26 cellular contexts compared by ENCODE assay signal in the genomic region with DNA sequence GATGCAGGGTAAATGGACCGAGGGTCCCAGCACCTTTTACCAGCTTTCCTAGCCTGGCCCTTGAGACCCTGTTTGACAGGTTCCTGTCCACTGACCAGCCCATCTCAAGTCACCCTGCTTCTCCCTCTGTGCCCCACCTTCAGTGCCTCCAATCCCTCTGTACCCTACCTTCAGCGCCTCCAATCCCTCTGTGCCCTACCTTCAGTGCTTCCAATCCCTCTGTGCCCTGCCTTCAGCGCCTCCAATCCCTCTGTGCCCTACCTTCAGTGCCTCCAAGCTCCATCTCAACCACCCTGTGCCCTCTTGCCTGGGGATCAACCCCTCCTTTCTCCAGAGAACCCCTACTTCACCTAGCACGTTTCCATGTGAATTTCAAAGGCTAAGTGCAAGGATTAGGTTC.
"Had no signal": no experiment of that assay in that cellular context is flagged by ENCODE, and none has a peak within 500 bp of the region (broad histone marks: within the 10 kb centered on the region; RNA-seq: fewer than 3 reads in every experiment).

No MANE protein-coding gene starts in this region.

- H3K36me3 ChIP-seq: breast epithelium, esophagus squamous epithelium, left lung, lower lobe of right lung, neural progenitor cell, right atrium auricular region had no signal

- H3K27ac ChIP-seq: breast epithelium, epithelial cell of prostate, esophagus squamous epithelium, left lung, lower lobe of right lung, neural progenitor cell, right atrium auricular region had no signal

- H3K9me3 ChIP-seq: breast epithelium, esophagus squamous epithelium, lower lobe of right lung, right atrium auricular region had no signal

- FAIRE-seq: colon, endometrium, frontal cortex had no signal

- H3K27ac Mint-ChIP-seq: activated CD4-positive, alpha-beta memory T cell treated with anti-CD3 and anti-CD28 coated beads, Interleukin-2, amount 10 ng/mL, durations not matched to agents 7 days and 5 days; activated CD4-positive, alpha-beta T cell treated with anti-CD3 and anti-CD28 coated beads, Interleukin-2, amount 10 ng/mL, durations not matched to agents 7 days and 5 days; activated CD8-positive, alpha-beta memory T cell treated with anti-CD3 and anti-CD28 coated beads, Interleukin-2, amount 10 ng/mL, durations not matched to agents 7 days and 5 days; mesothelial cell of epicardium; type B pancreatic cell; WTC11 had no signal

- DNase-seq: activated CD4-positive, alpha-beta memory T cell treated with anti-CD3 and anti-CD28 coated beads, Interleukin-2, amount 10 ng/mL, durations not matched to agents 7 days and 5 days; activated CD4-positive, alpha-beta T cell treated with anti-CD3 and anti-CD28 coated beads for 1 hour; activated CD4-positive, alpha-beta T cell treated with anti-CD3 and anti-CD28 coated beads, Interleukin-2, amount 10 ng/mL, durations not matched to agents 7 days and 5 days; activated CD8-positive, alpha-beta memory T cell treated with anti-CD3 and anti-CD28 coated beads, Interleukin-2, amount 10 ng/mL, durations not matched to agents 7 days and 5 days; activated naive CD4-positive, alpha-beta T cell; activated T-cell treated with anti-CD3 and anti-CD28 coated beads, Interleukin-2, amount 50 U/mL, for 48 hours; effector CD8-positive, alpha-beta T cell; esophagus squamous epithelium; left lung; lower lobe of right lung; naive thymus-derived CD4-positive, alpha-beta T cell; stimulated activated CD4-positive, alpha-beta T cell treated with anti-CD3 and anti-CD28 coated beads, Interleukin-15, amount 100 ng/mL, for 24 hours; stimulated activated naive CD8-positive, alpha-beta T cell treated with anti-CD3 and anti-CD28 coated beads, Interleukin-15, Interleukin-2, amounts not matched to agents 100 U/mL and 50 U/mL, for 24 hours; substantia nigra; T-helper 2 cell had no signal

- H3K27me3 ChIP-seq: breast epithelium, esophagus squamous epithelium, neural progenitor cell, right atrium auricular region had no signal

- H3K4me3 Mint-ChIP-seq: activated CD4-positive, alpha-beta memory T cell treated with anti-CD3 and anti-CD28 coated beads, Interleukin-2, amount 10 ng/mL, durations not matched to agents 7 days and 5 days; activated CD4-positive, alpha-beta T cell treated with anti-CD3 and anti-CD28 coated beads, Interleukin-2, amount 10 ng/mL, durations not matched to agents 7 days and 5 days; activated CD8-positive, alpha-beta memory T cell treated with anti-CD3 and anti-CD28 coated beads, Interleukin-2, amount 10 ng/mL, durations not matched to agents 7 days and 5 days; mesothelial cell of epicardium; neural progenitor cell; type B pancreatic cell; WTC11 had no signal

- H3K4me3 ChIP-seq: breast epithelium, esophagus squamous epithelium, left lung, lower lobe of right lung, neural progenitor cell, right atrium auricular region had no signal

- H3K36me3 Mint-ChIP-seq: mesothelial cell of epicardium, neural progenitor cell had no signal

- ATAC-seq: activated CD8-positive, alpha-beta memory T cell treated with anti-CD3 and anti-CD28 coated beads, Interleukin-2, amount 10 ng/mL, durations not matched to agents 7 days and 5 days; activated naive CD4-positive, alpha-beta T cell treated with anti-CD3 and anti-CD28 coated beads, Interleukin-2, amount 50 U/mL, for 72 hours; left lung; lower lobe of right lung; naive thymus-derived CD4-positive, alpha-beta T cell; stimulated activated naive CD8-positive, alpha-beta T cell treated with anti-CD3 and anti-CD28 coated beads, Interleukin-15, Interleukin-2, amounts not matched to agents 100 U/mL and 50 U/mL, for 24 hours; WTC11 had no signal

- H3K27me3 Mint-ChIP-seq: activated CD4-positive, alpha-beta memory T cell treated with anti-CD3 and anti-CD28 coated beads, Interleukin-2, amount 10 ng/mL, durations not matched to agents 7 days and 5 days; activated CD4-positive, alpha-beta T cell treated with anti-CD3 and anti-CD28 coated beads, Interleukin-2, amount 10 ng/mL, durations not matched to agents 7 days and 5 days; activated CD8-positive, alpha-beta memory T cell treated with anti-CD3 and anti-CD28 coated beads, Interleukin-2, amount 10 ng/mL, durations not matched to agents 7 days and 5 days; type B pancreatic cell had no signal
